17 cellular contexts compared by ENCODE assay signal in genomic region chr6:79599725-79600259, GRCh38. TPM values are rescaled to one million over a fixed set of nuclear protein-coding genes. Genes with fewer than 3 reads are reported as not detected.
"Had no signal": no experiment of that assay in that cellular context is flagged by ENCODE, and none has a peak within 500 bp of the region (broad histone marks: within the 10 kb centered on the region; RNA-seq: fewer than 3 reads in every experiment).

No MANE protein-coding gene starts in this region.

- H3K9me3 Mint-ChIP-seq: activated B cell treated with CpG ODN at 0.5 μM for 24 hours; activated CD4-positive, alpha-beta T cell treated with anti-CD3 and anti-CD28 coated beads, Interleukin-2, amount 10 ng/mL, durations not matched to agents 7 days and 5 days; activated T-helper 2 cell treated with anti-CD3 and anti-CD28 coated beads, Interferon-gamma antibody, Interleukin-2, Interleukin-4, amounts not matched to agents 10 μg/mL and 5 μg/mL and 100 μg/mL, durations not matched to agents 14 hours and 24 hours and 36 hours; effector memory CD8-positive, alpha-beta T cell; neural progenitor cell; stimulated activated naive CD8-positive, alpha-beta T cell treated with anti-CD3 and anti-CD28 coated beads, Interleukin-15, amount 100 ng/mL, for 72 hours; T-cell had no signal

- H3K36me3 ChIP-seq: breast epithelium, gastroesophageal sphincter, left ventricle myocardium inferior, neural progenitor cell, ovary, uterus had no signal

- H3K9ac ChIP-seq: neural progenitor cell had no signal

- H3K27ac Mint-ChIP-seq: activated B cell treated with CpG ODN at 0.5 μM for 24 hours; activated CD4-positive, alpha-beta T cell treated with anti-CD3 and anti-CD28 coated beads, Interleukin-2, amount 10 ng/mL, durations not matched to agents 7 days and 5 days; activated T-helper 2 cell treated with anti-CD3 and anti-CD28 coated beads, Interferon-gamma antibody, Interleukin-2, Interleukin-4, amounts not matched to agents 10 μg/mL and 5 μg/mL and 100 μg/mL, durations not matched to agents 14 hours and 24 hours and 36 hours; effector memory CD8-positive, alpha-beta T cell; memory B cell; neural progenitor cell; stimulated activated naive CD8-positive, alpha-beta T cell treated with anti-CD3 and anti-CD28 coated beads, Interleukin-15, amount 100 ng/mL, for 72 hours; T-cell had no signal

- H3K4me3 ChIP-seq: breast epithelium, coronary artery, gastroesophageal sphincter, left ventricle myocardium inferior, neural progenitor cell, ovary, uterus had no signal

- H3K4me3 Mint-ChIP-seq: activated B cell treated with CpG ODN at 0.5 μM for 24 hours; activated CD4-positive, alpha-beta T cell treated with anti-CD3 and anti-CD28 coated beads, Interleukin-2, amount 10 ng/mL, durations not matched to agents 7 days and 5 days; effector memory CD8-positive, alpha-beta T cell; memory B cell; neural progenitor cell; stimulated activated naive CD8-positive, alpha-beta T cell treated with anti-CD3 and anti-CD28 coated beads, Interleukin-15, amount 100 ng/mL, for 72 hours; T-cell had no signal

- H3K27me3 Mint-ChIP-seq: activated CD4-positive, alpha-beta T cell treated with anti-CD3 and anti-CD28 coated beads, Interleukin-2, amount 10 ng/mL, durations not matched to agents 7 days and 5 days; T-cell had no signal

- DNase-seq: activated B cell treated with CpG ODN at 0.5 μM for 24 hours; activated CD4-positive, alpha-beta T cell treated with anti-CD3 and anti-CD28 coated beads, Interleukin-2, amount 10 ng/mL, durations not matched to agents 7 days and 5 days; activated naive CD4-positive, alpha-beta T cell treated with anti-CD3 and anti-CD28 coated beads, Interleukin-2, amount 50 U/mL, for 16 hours; activated T-cell treated with anti-CD3 and anti-CD28 coated beads for 4 hours; effector memory CD8-positive, alpha-beta T cell; left ventricle myocardium inferior; ovary; stimulated activated CD4-positive, alpha-beta T cell treated with anti-CD3 and anti-CD28 coated beads, Interleukin-4, amount 100 ng/mL, for 24 hours; stimulated activated naive CD8-positive, alpha-beta T cell treated with anti-CD3 and anti-CD28 coated beads, Interleukin-15, amount 100 ng/mL, for 72 hours; T-cell; uterus had no signal

- H3K4me2 ChIP-seq: neural progenitor cell had no signal

- H3K36me3 Mint-ChIP-seq: memory B cell, T-cell had no signal

- H3K4me1 ChIP-seq: breast epithelium, uterus had no signal

- H3K4me1 Mint-ChIP-seq: activated B cell treated with CpG ODN at 0.5 μM for 24 hours; activated CD4-positive, alpha-beta T cell treated with anti-CD3 and anti-CD28 coated beads, Interleukin-2, amount 10 ng/mL, durations not matched to agents 7 days and 5 days; memory B cell; stimulated activated naive CD8-positive, alpha-beta T cell treated with anti-CD3 and anti-CD28 coated beads, Interleukin-15, amount 100 ng/mL, for 72 hours had no signal

- H3K27me3 ChIP-seq: breast epithelium, gastroesophageal sphincter, neural progenitor cell, ovary, uterus had no signal

- H3K9me3 ChIP-seq: breast epithelium, gastroesophageal sphincter, left ventricle myocardium inferior, ovary, uterus had no signal

- H3K27ac ChIP-seq: coronary artery, gastroesophageal sphincter, left ventricle myocardium inferior, neural progenitor cell, ovary, uterus had no signal

- ATAC-seq: effector memory CD8-positive, alpha-beta T cell; gastroesophageal sphincter; stimulated activated naive CD8-positive, alpha-beta T cell treated with anti-CD3 and anti-CD28 coated beads, Interleukin-15, amount 100 ng/mL, for 72 hours; T-cell had no signal

RNA-seq across cellular contexts. Expression of gene SH3BGRL2, which starts 31.3 kb away (rescaled TPM):
- total RNA-seq: activated B cell treated with CpG ODN at 0.5 μM for 24 hours had no signal
